8 cellular contexts compared by ENCODE assay signal in the genomic region with DNA sequence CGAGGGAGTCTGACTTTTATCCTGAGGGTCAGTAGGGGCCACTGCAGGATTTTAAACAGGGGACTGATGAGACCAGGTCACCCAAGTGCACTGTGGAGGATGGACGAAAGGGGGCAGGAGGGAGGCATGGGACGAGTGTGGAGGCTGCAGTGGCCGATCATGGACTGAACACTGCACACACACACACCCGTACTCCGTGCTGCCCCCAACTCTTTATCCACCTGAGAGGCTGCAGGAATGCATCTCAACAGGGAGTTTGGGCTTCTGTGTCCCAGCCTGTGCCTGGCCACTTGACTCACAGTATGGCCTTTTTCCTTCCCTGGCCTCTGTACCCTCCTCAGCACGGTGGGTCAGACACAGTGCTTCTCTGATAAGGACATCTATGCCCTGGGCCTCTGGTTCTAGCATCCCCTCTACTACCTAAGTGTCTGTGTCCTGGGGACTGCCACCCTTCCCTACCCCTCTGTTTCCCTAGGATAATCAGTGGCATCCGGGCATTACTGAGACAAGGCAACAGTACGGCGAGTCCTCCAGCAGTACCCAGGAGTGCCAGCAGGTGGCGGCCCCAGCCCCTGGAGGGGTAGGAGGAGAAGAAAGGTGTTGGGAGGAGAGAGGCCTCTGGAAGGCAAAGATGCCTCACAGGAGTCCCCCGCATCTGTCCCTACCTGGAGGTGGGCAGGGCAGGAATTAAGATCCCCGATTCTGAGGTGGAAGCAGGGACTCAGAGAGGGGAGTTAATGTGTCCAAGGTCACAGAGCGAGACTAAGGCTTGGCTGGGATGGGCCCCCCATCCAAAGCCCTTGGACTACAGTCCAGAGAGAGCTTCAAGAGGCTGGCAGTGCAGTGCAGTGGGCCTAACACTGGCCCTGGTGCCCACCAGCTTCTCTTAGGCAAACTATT. TPM values are rescaled to one million over a fixed set of nuclear protein-coding genes. Genes with fewer than 3 reads are reported as not detected.
DNase-seq lines count a peak whose midpoint lies in the region; ATAC-seq, FAIRE-seq and TF ChIP-seq lines count a peak whose summit lies in the region.

No MANE protein-coding gene starts in this region.

- peaks cover 1 to 2% of the 10 kb centered on the region in 2 experiments; a peak in 3 of 5 replicates for H3K27me3 ChIP-seq in HepG2 (ENCODE audit: control insufficient read depth in 1 of 2, insufficient read depth in 2 of 2, low read length in 2 of 2)

- peak overlapping the region; percentile 97 for H2AFZ ChIP-seq in HepG2 (ENCODE audit: low read length)

- peak; percentile 69 for TF ChIP-seq RAD21 in HepG2 (CRISPR knock-in tag; IDR thresholded peaks at IDR 0.05)

- no peaks in the 10 kb centered on the region for H3K9me3 ChIP-seq in HepG2 (ENCODE audit: low read length)

- TF ChIP-seq POLR2A in HepG2 (IDR thresholded peaks at IDR 0.05; ENCODE audit: insufficient read depth in 1 of 2, low read depth in 2 of 2, low read length in 2 of 2), result no peak

- no peaks in the 10 kb centered on the region for H4K20me1 ChIP-seq in HepG2 (ENCODE audit: insufficient read depth, low read length)

- peak; percentile 87 for TF ChIP-seq CTCF in HepG2 (CRISPR knock-in tag; IDR thresholded peaks at IDR 0.05)

- H3K36me3 Mint-ChIP-seq in activated CD4-positive, alpha-beta T cell treated with anti-CD3 and anti-CD28 coated beads for 36 hours (ENCODE audit: low read depth), result no peaks in the 10 kb centered on the region

- H3K4me1 Mint-ChIP-seq in activated CD4-positive, alpha-beta T cell treated with anti-CD3 and anti-CD28 coated beads for 36 hours, result no peaks in the 10 kb centered on the region

- peak overlapping the region; percentile 52; the same call in 1 of the 2 replicates for H3K9ac ChIP-seq in HepG2 (ENCODE audit: insufficient read depth, low read depth, low read length)

- no TSS peak for BruUV-seq in HepG2 (replicated peaks; lab: Mats Ljungman, UMichigan)

- H3K36me3 ChIP-seq in HepG2 (replicated peaks in 1 of 2; ENCODE audit: control insufficient read depth in 1 of 2, insufficient read depth in 2 of 2, low read length in 2 of 2), result no peaks in the 10 kb centered on the region

- POLR2A ChIA-PET in activated CD4-positive, alpha-beta T cell treated with anti-CD3 and anti-CD28 coated beads for 36 hours (lab: Charles Lee), result no interaction called here
- POLR2A ChIA-PET in HepG2 (lab: Yijun Ruan, JAX), result interaction anchor here (0.8 to 1.2 kb wide), 2 partner anchors 23 to 24 kb away, joined by 3 to 4 read pairs; no protein-coding TSS in a partner anchor

- H3K4me1 ChIP-seq in HepG2 (ENCODE audit: insufficient read depth, low read length), result peaks cover 71% of the 10 kb centered on the region

- peak; percentile 52 for ATAC-seq in HG02970 (IDR thresholded peaks at IDR 0.05; ENCODE audit: low FRiP score, unreplicated experiment)
- ATAC-seq in activated CD4-positive, alpha-beta T cell treated with anti-CD3 and anti-CD28 coated beads for 36 hours, result peak; percentile 91
- ATAC-seq in HepG2, result peak; percentile 88

- no peak overlapping the region for H3K27ac ChIP-seq in HepG2 (ENCODE audit: extremely low read length, insufficient read depth, low read length)

- peak overlapping the region; percentile 29 to 73 (median 34); a peak in 5 of 6 replicates for H3K4me3 ChIP-seq in HepG2 (replicated peaks in 1 of 3; ENCODE audit: insufficient read depth in 1 of 3, low read depth in 2 of 3, low read length in 3 of 3)

- no peak overlapping the region for H3K27ac Mint-ChIP-seq in activated CD4-positive, alpha-beta T cell treated with anti-CD3 and anti-CD28 coated beads for 36 hours

- peaks cover 8% of the 10 kb centered on the region for H3K27me3 Mint-ChIP-seq in activated CD4-positive, alpha-beta T cell treated with anti-CD3 and anti-CD28 coated beads for 36 hours

- CTCF ChIA-PET in activated CD4-positive, alpha-beta T cell treated with anti-CD3 and anti-CD28 coated beads for 36 hours (lab: Charles Lee), result interaction anchor here (1.9 kb wide), 1 partner anchor 57 kb away, joined by 8 read pairs; no protein-coding TSS in a partner anchor
- CTCF ChIA-PET in HepG2 (lab: Yijun Ruan, JAX; ENCODE audit: low intra/inter-chr PET ratio, low total read pairs), result interaction anchor here (0.8 to 2.8 kb wide), 5 partner anchors 14 to 94 kb away, joined by 3 to 25 read pairs (median 9); no protein-coding TSS in a partner anchor

- no peaks in the 10 kb centered on the region for H3K9me3 Mint-ChIP-seq in activated CD4-positive, alpha-beta T cell treated with anti-CD3 and anti-CD28 coated beads for 36 hours (ENCODE audit: low read depth)

- peak; percentile 56 for FAIRE-seq in HepG2 (lab: Jason Lieb, UNC)

- no peaks in the 10 kb centered on the region for H3K79me2 ChIP-seq in HepG2 (ENCODE audit: insufficient read depth, low read length)

- peak overlapping the region; percentile 99 for H3K4me2 ChIP-seq in HepG2 (ENCODE audit: low read depth, low read length)

- WGBS in HepG2 (ENCODE audit: low lambda C conversion rate), result 0% methylated on average over 8 of the region's 14 CpGs

- DNase-seq in NCI-H187 (lab: John Stamatoyannopoulos, UW), result peak; percentile 30 to 47
- DNase-seq in NCI-H187 treated with DMSO at 0.1 percent for 48 hours (lab: John Stamatoyannopoulos, UW), result no peak
- peak; percentile 62 for DNase-seq in NCI-H226
- peak; percentile 88 for DNase-seq in activated CD4-positive, alpha-beta T cell treated with anti-CD3 and anti-CD28 coated beads for 36 hours
- DNase-seq in cerebellar nuclear complex (lab: John Stamatoyannopoulos, UW), result peak; percentile 19 to 40
- peak; percentile 69 for DNase-seq in HepG2 (ENCODE audit: low spot score)
- peak in 2 of 3 donors; percentile 29 to 71 for DNase-seq in stimulated activated CD4-positive, alpha-beta T cell treated with anti-CD3 and anti-CD28 coated beads, TNF-alpha, amount 100 ng/mL, for 1 hour (ENCODE audit: low read depth in 3 of 3, low spot score in 1 of 3)

- intact Hi-C loops in activated CD4-positive, alpha-beta T cell treated with anti-CD3 and anti-CD28 coated beads for 36 hours (cut with DNase I, micrococcal nuclease), result loop anchor here (1.0 to 5.0 kb wide), 4 partner anchors 57 to 275 kb away; no protein-coding TSS in a partner anchor
- intact Hi-C loops in HepG2 (cut with micrococcal nuclease; ENCODE audit: unreplicated experiment), result loop anchor here (1.0 to 5.0 kb wide), 4 partner anchors 18 to 191 kb away; no protein-coding TSS in a partner anchor

- in situ Hi-C loops in HepG2 (cut with HindIII; ENCODE audit: extremely low pct_ligation_motif_present, low pct_unique_long_range_greater_than_20kb), result loop anchor here (5.0 kb wide), 1 partner anchor 56 kb away; no protein-coding TSS in a partner anchor

- no peak for TF ChIP-seq EP300 in HepG2 (IDR thresholded peaks at IDR 0.05; ENCODE audit: low read depth in 2 of 2, low read length in 2 of 2)
- no peak for TF ChIP-seq EP300 in HepG2 (CRISPR knock-in tag; IDR thresholded peaks at IDR 0.05; ENCODE audit: borderline replicate concordance)

- no peak overlapping the region for H3K4me3 Mint-ChIP-seq in activated CD4-positive, alpha-beta T cell treated with anti-CD3 and anti-CD28 coated beads for 36 hours

RNA-seq across cellular contexts. Expression of gene CDX1, which starts 5.1 kb away (rescaled TPM):
- not detected for total RNA-seq in activated CD4-positive, alpha-beta T cell treated with anti-CD3 and anti-CD28 coated beads for 36 hours
- total RNA-seq in HepG2 (2016; rRNA removed; fragmentation: Illumina TruSeq; extraction: Trizol), result not detected in 2 replicates
- total RNA-seq in HepG2 (2016; cell fraction: cytosol; rRNA removed; fragmentation: Illumina TruSeq; extraction: Trizol; ENCODE audit: low read depth), result not detected in 2 replicates
- total RNA-seq in HepG2 (2016; cell fraction: insoluble cytoplasmic fraction; rRNA removed; fragmentation: Illumina TruSeq; extraction: Trizol), result not detected in 2 replicates
- total RNA-seq in HepG2 (2016; cell fraction: membrane; rRNA removed; fragmentation: Illumina TruSeq; extraction: Trizol), result not detected in 2 replicates
- not detected in 2 replicates for total RNA-seq in HepG2 (2016; cell fraction: nucleus; rRNA removed; fragmentation: Illumina TruSeq; extraction: Trizol)
- polyA plus RNA-seq in HepG2 (2011; rRNA removed), result 0.05 TPM in 1 of 2 replicates, not detected in the other
- polyA plus RNA-seq in HepG2 (2011; cell fraction: cytosol; rRNA removed), result not detected in 2 replicates
- polyA plus RNA-seq in HepG2 (2011; cell fraction: nucleus; rRNA removed), result not detected in 2 replicates
- polyA plus RNA-seq in HepG2 (2012), result not detected in 2 replicates
- polyA plus RNA-seq in HepG2 (2016; cell fraction: cytosol; fragmentation: Illumina TruSeq; extraction: Trizol; ENCODE audit: low read depth), result not detected in 2 replicates
- polyA plus RNA-seq in HepG2 (2016; cell fraction: insoluble cytoplasmic fraction; fragmentation: Illumina TruSeq; extraction: Trizol; ENCODE audit: low read depth), result not detected in 2 replicates
- polyA plus RNA-seq in HepG2 (2016; cell fraction: membrane; fragmentation: Illumina TruSeq; extraction: Trizol; ENCODE audit: low read depth), result not detected in 2 replicates
- polyA plus RNA-seq in HepG2 (2016; cell fraction: nucleus; fragmentation: Illumina TruSeq; extraction: Trizol; ENCODE audit: insufficient read depth, low read depth), result not detected in 2 replicates
- not detected in 2 replicates for polyA minus RNA-seq in HepG2 (2011; rRNA and poly(A)+ RNA removed; ENCODE audit: low replicate concordance)
- not detected in 2 replicates for polyA minus RNA-seq in HepG2 (2011; cell fraction: cytosol; rRNA and poly(A)+ RNA removed)
- polyA minus RNA-seq in HepG2 (2011; cell fraction: nucleus; rRNA and poly(A)+ RNA removed), result not detected in 2 replicates

RNA-seq across cellular contexts. Expression of gene PDGFRB, which starts 5.8 kb away (rescaled TPM):
- not detected for total RNA-seq in activated CD4-positive, alpha-beta T cell treated with anti-CD3 and anti-CD28 coated beads for 36 hours
- total RNA-seq in HepG2 (2016; rRNA removed; fragmentation: Illumina TruSeq; extraction: Trizol), result 1.5 and 4.0 TPM in 2 replicates
- total RNA-seq in HepG2 (2016; cell fraction: cytosol; rRNA removed; fragmentation: Illumina TruSeq; extraction: Trizol; ENCODE audit: low read depth), result 1.3 and 1.5 TPM in 2 replicates
- 2.3 and 5.0 TPM in 2 replicates for total RNA-seq in HepG2 (2016; cell fraction: insoluble cytoplasmic fraction; rRNA removed; fragmentation: Illumina TruSeq; extraction: Trizol)
- 2.2 and 3.9 TPM in 2 replicates for total RNA-seq in HepG2 (2016; cell fraction: membrane; rRNA removed; fragmentation: Illumina TruSeq; extraction: Trizol)
- 3.0 and 4.6 TPM in 2 replicates for total RNA-seq in HepG2 (2016; cell fraction: nucleus; rRNA removed; fragmentation: Illumina TruSeq; extraction: Trizol)
- 15.3 and 21.0 TPM in 2 replicates for polyA plus RNA-seq in HepG2 (2011; rRNA removed)
- 8.7 and 14.4 TPM in 2 replicates for polyA plus RNA-seq in HepG2 (2011; cell fraction: cytosol; rRNA removed)
- 26.2 and 40.5 TPM in 2 replicates for polyA plus RNA-seq in HepG2 (2011; cell fraction: nucleus; rRNA removed)
- 6.3 and 14.3 TPM in 2 replicates for polyA plus RNA-seq in HepG2 (2012)
- 0.71 and 1.4 TPM in 2 replicates for polyA plus RNA-seq in HepG2 (2016; cell fraction: cytosol; fragmentation: Illumina TruSeq; extraction: Trizol; ENCODE audit: low read depth)
- polyA plus RNA-seq in HepG2 (2016; cell fraction: insoluble cytoplasmic fraction; fragmentation: Illumina TruSeq; extraction: Trizol; ENCODE audit: low read depth), result 1.6 TPM in 2 replicates
- polyA plus RNA-seq in HepG2 (2016; cell fraction: membrane; fragmentation: Illumina TruSeq; extraction: Trizol; ENCODE audit: low read depth), result 1.5 and 1.7 TPM in 2 replicates
- 3.9 TPM in 2 replicates for polyA plus RNA-seq in HepG2 (2016; cell fraction: nucleus; fragmentation: Illumina TruSeq; extraction: Trizol; ENCODE audit: insufficient read depth, low read depth)
- 9.0 and 60.1 TPM in 2 replicates for polyA minus RNA-seq in HepG2 (2011; rRNA and poly(A)+ RNA removed; ENCODE audit: low replicate concordance)
- 6.6 and 10.6 TPM in 2 replicates for polyA minus RNA-seq in HepG2 (2011; cell fraction: cytosol; rRNA and poly(A)+ RNA removed)
- 24.5 and 47.1 TPM in 2 replicates for polyA minus RNA-seq in HepG2 (2011; cell fraction: nucleus; rRNA and poly(A)+ RNA removed)

RNA-seq across cellular contexts. Expression of gene SLC6A7, which starts 28.4 kb away (rescaled TPM):
- total RNA-seq in activated CD4-positive, alpha-beta T cell treated with anti-CD3 and anti-CD28 coated beads for 36 hours, result not detected
- total RNA-seq in HepG2 (2016; rRNA removed; fragmentation: Illumina TruSeq; extraction: Trizol), result not detected in 2 replicates
- not detected in 2 replicates for total RNA-seq in HepG2 (2016; cell fraction: cytosol; rRNA removed; fragmentation: Illumina TruSeq; extraction: Trizol; ENCODE audit: low read depth)
- not detected in 2 replicates for total RNA-seq in HepG2 (2016; cell fraction: insoluble cytoplasmic fraction; rRNA removed; fragmentation: Illumina TruSeq; extraction: Trizol)
- total RNA-seq in HepG2 (2016; cell fraction: membrane; rRNA removed; fragmentation: Illumina TruSeq; extraction: Trizol), result not detected in 2 replicates
- total RNA-seq in HepG2 (2016; cell fraction: nucleus; rRNA removed; fragmentation: Illumina TruSeq; extraction: Trizol), result not detected in 2 replicates
- polyA plus RNA-seq in HepG2 (2011; rRNA removed), result not detected in 2 replicates
- not detected in 2 replicates for polyA plus RNA-seq in HepG2 (2011; cell fraction: cytosol; rRNA removed)
- not detected in 2 replicates for polyA plus RNA-seq in HepG2 (2011; cell fraction: nucleus; rRNA removed)
- not detected in 2 replicates for polyA plus RNA-seq in HepG2 (2012)
- polyA plus RNA-seq in HepG2 (2016; cell fraction: cytosol; fragmentation: Illumina TruSeq; extraction: Trizol; ENCODE audit: low read depth), result not detected in 2 replicates
- polyA plus RNA-seq in HepG2 (2016; cell fraction: insoluble cytoplasmic fraction; fragmentation: Illumina TruSeq; extraction: Trizol; ENCODE audit: low read depth), result not detected in 2 replicates
- not detected in 2 replicates for polyA plus RNA-seq in HepG2 (2016; cell fraction: membrane; fragmentation: Illumina TruSeq; extraction: Trizol; ENCODE audit: low read depth)
- not detected in 2 replicates for polyA plus RNA-seq in HepG2 (2016; cell fraction: nucleus; fragmentation: Illumina TruSeq; extraction: Trizol; ENCODE audit: insufficient read depth, low read depth)
- polyA minus RNA-seq in HepG2 (2011; rRNA and poly(A)+ RNA removed; ENCODE audit: low replicate concordance), result 0.72 TPM in 1 of 2 replicates, not detected in the other
- not detected in 2 replicates for polyA minus RNA-seq in HepG2 (2011; cell fraction: cytosol; rRNA and poly(A)+ RNA removed)
- polyA minus RNA-seq in HepG2 (2011; cell fraction: nucleus; rRNA and poly(A)+ RNA removed), result not detected in 2 replicates
